In genomic region chr2:218322756-218323525, GRCh38 we compare ENCODE assay signal across 8 cellular contexts. TPM values are rescaled to one million over a fixed set of nuclear protein-coding genes. Genes with fewer than 3 reads are reported as not detected.
DNase-seq lines count a peak whose midpoint lies in the region; ATAC-seq and TF ChIP-seq lines count a peak whose summit lies in the region.

No MANE protein-coding gene starts in this region.

- peak overlapping the region; percentile 31 for H3K27ac ChIP-seq in AG04450 (ENCODE audit: low read depth, low read length)
- H3K27ac ChIP-seq in right lobe of liver = peak overlapping the region; percentile 74 to 92 (median 82)

- TF ChIP-seq CTCF in AG04450 (IDR thresholded peaks at IDR 0.05; ENCODE audit: low read depth, low read length) = no peak
- TF ChIP-seq CTCF in right lobe of liver (IDR thresholded peaks at IDR 0.05) = no peak

- intact Hi-C loops in right lobe of liver (cut with DNase I) = no loop called here

- no peaks in the 10 kb centered on the region for H3K9me3 ChIP-seq in AG04450 (ENCODE audit: control insufficient read depth, insufficient read depth, low read length)
- no peaks in the 10 kb centered on the region for H3K9me3 ChIP-seq in right lobe of liver

- 0% methylated on average over 23 of the region's 69 CpGs for WGBS in right lobe of liver (ENCODE audit: insufficient coverage, low coverage, low lambda C conversion rate, missing lambda C conversion rate)

- H3K4me1 ChIP-seq in right lobe of liver = peaks cover 0 to 51% (median 17%) of the 10 kb centered on the region in 4 donors

- no peaks in the 10 kb centered on the region for H3K36me3 ChIP-seq in right lobe of liver

- H3K27me3 ChIP-seq in AG04450 (ENCODE audit: control insufficient read depth, insufficient read depth, low read length) (no peaks in the 10 kb centered on the region), right lobe of liver (no peaks in the 10 kb centered on the region)

- DNase-seq in AG04450 (ENCODE audit: low read depth, low spot score) = peak; percentile 26
- DNase-seq in NCI-H226 = peak; percentile 77
- DNase-seq in activated CD4-positive, alpha-beta T cell treated with anti-CD3 and anti-CD28 coated beads for 4 hours = peak; percentile 33 to 39
- peak; percentile 87 to 97 for DNase-seq in dermis microvascular lymphatic vessel endothelial cell (ENCODE audit: low read depth in 2 of 2)
- peak; percentile 94 to 96 (median 96) for DNase-seq in right lobe of liver
- DNase-seq in stimulated activated CD4-positive, alpha-beta T cell treated with anti-CD3 and anti-CD28 coated beads, Interleukin-4, amount 100 ng/mL, for 1 hour = peak; percentile 49

- CTCF ChIA-PET in AG04450 (lab: Charles Lee) = interaction anchor here (0.7 to 1.5 kb wide), 3 partner anchors 21 to 33 kb away, joined by 3 to 6 read pairs (median 6); partner anchors contain the start of gene TMBIM1

- peak overlapping the region; percentile 70 for H3K4me3 ChIP-seq in AG04450 (ENCODE audit: low read depth, low read length)
- H3K4me3 ChIP-seq in right lobe of liver = peak overlapping the region; percentile 72 to 88 (median 78)

- ATAC-seq in GM18870 (IDR thresholded peaks at IDR 0.05; ENCODE audit: unreplicated experiment) (peak; percentile 50), HG03135 (IDR thresholded peaks at IDR 0.05; ENCODE audit: unreplicated experiment) (peak; percentile 62), right lobe of liver (peak; percentile 76 to 89 (median 81))

- peak; percentile 82 for TF ChIP-seq POLR2A in right lobe of liver (IDR thresholded peaks at IDR 0.05)

- POLR2A ChIA-PET in AG04450 (lab: Yijun Ruan, JAX) = interaction anchor here (0.6 to 1.2 kb wide), 4 partner anchors 21 to 559 kb away, joined by 4 to 6 read pairs (median 4); no protein-coding TSS in a partner anchor

RNA-seq across cellular contexts. Expression of gene TMBIM1, which starts 30.6 kb away (rescaled TPM):
- 91.4 and 105 TPM in 2 replicates for polyA plus RNA-seq in AG04450 (2011; rRNA removed)
- 70.2 and 73.1 TPM in 2 replicates for polyA minus RNA-seq in AG04450 (2011; rRNA and poly(A)+ RNA removed)
- total RNA-seq in dermis microvascular lymphatic vessel endothelial cell (121 and 191 TPM in 2 replicates), right lobe of liver (100 to 1,000 TPM; 101 to 160 (median 126) TPM)

RNA-seq across cellular contexts. Expression of gene CATIP, which starts 33.7 kb away (rescaled TPM):
- not detected in 2 replicates for polyA plus RNA-seq in AG04450 (2011; rRNA removed)
- 0.43 and 0.46 TPM in 2 replicates for polyA minus RNA-seq in AG04450 (2011; rRNA and poly(A)+ RNA removed)
- total RNA-seq in dermis microvascular lymphatic vessel endothelial cell (not detected in 2 replicates), right lobe of liver (not detected)

RNA-seq across cellular contexts. Expression of gene PNKD, which starts 52.6 kb away (rescaled TPM):
- 32.1 and 45.9 TPM in 2 replicates for polyA plus RNA-seq in AG04450 (2011; rRNA removed)
- 12.6 and 18.3 TPM in 2 replicates for polyA minus RNA-seq in AG04450 (2011; rRNA and poly(A)+ RNA removed)
- 19.8 and 26.9 TPM in 2 replicates for total RNA-seq in dermis microvascular lymphatic vessel endothelial cell
- total RNA-seq in right lobe of liver = 100 to 1,000 TPM in 4 of 6 experiments, 10 to 100 TPM in 2; 78.5 to 137 (median 115) TPM

RNA-seq across cellular contexts. Expression of gene AAMP, which starts 53.0 kb away (rescaled TPM):
- polyA plus RNA-seq in AG04450 (2011; rRNA removed) = 51.6 and 55.1 TPM in 2 replicates
- polyA minus RNA-seq in AG04450 (2011; rRNA and poly(A)+ RNA removed) = 38.3 and 49.8 TPM in 2 replicates
- total RNA-seq in dermis microvascular lymphatic vessel endothelial cell (126 and 132 TPM in 2 replicates), right lobe of liver (10 to 100 TPM; 40.0 to 99.5 (median 45.2) TPM)

RNA-seq across cellular contexts. Expression of gene SLC11A1, which starts 59.1 kb away (rescaled TPM):
- polyA plus RNA-seq in AG04450 (2011; rRNA removed) = 0.04 TPM in 1 of 2 replicates, not detected in the other
- 0.14 TPM in 1 of 2 replicates, not detected in the other for polyA minus RNA-seq in AG04450 (2011; rRNA and poly(A)+ RNA removed)
- total RNA-seq in dermis microvascular lymphatic vessel endothelial cell (under 0.01 and 0.13 TPM in 2 replicates), right lobe of liver (10 to 100 TPM in 3 of 6 experiments, 1 to 10 TPM in 3; 4.2 to 13.2 (median 11.0) TPM)

Comparison
In these comparisons a context has a peak if more than half of its experiments do, and no peak if none do; other contexts are left out.
1. Peak in every context shown above with its lines: DNase-seq, ATAC-seq, H3K4me3 ChIP-seq and H3K27ac ChIP-seq.
2. DNase-seq: peak in every context shown above with its lines; median percentile 96 in right lobe of liver; 92 in dermis microvascular lymphatic vessel endothelial cell; 77 in NCI-H226; 49 in stimulated activated CD4-positive, alpha-beta T cell treated with anti-CD3 and anti-CD28 coated beads, Interleukin-4, amount 100 ng/mL, for 1 hour; 36 in activated CD4-positive, alpha-beta T cell treated with anti-CD3 and anti-CD28 coated beads for 4 hours; 26 in AG04450.